In the genomic region with DNA sequence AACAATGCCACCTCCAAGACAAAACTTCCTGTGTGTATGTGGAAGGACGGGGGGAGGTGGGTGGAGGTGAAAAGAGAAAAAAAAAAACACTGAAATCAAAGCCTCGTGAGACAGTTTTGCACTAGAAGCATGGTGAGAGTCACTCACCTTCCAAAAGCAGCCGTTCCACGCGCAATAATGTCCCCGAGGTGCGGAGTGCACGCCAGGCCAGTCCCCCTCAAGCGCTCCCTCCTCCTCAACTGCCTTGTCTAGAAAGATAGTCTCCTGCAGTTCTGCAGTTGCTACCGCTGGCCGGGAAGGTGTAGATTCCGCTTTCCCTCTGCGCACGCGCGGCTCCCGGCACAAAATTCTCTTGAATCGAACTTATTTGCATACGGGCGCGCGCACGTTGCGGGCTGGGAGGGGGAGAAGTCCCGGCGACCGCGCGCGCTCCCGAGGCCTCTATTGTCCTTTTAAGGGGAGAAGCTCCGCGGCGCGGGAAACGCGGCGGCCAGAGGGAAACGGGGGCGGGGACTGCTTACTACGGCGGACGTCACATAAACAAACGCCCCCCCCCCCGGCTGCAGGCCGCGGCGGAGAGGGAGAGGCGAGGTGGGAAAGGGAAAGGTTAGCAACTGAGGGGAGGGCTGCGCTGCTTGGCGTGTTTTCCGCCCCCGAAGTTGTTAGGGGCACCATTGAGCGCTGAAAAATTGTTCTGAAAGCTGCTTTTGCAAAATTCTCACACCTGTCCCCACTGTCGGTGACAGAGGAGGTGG, we compare ENCODE assay signal across 1 cellular context.
TF ChIP-seq lines count a peak whose summit lies in the region.

A gene with protein sequence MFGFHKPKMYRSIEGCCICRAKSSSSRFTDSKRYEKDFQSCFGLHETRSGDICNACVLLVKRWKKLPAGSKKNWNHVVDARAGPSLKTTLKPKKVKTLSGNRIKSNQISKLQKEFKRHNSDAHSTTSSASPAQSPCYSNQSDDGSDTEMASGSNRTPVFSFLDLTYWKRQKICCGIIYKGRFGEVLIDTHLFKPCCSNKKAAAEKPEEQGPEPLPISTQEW (minus strand): TSS at position 274 of the 755 bp plus-strand sequence. CDS start 27,946 bp downstream, outside the sequence.

TF ChIP-seq in HepG2, 621 proteins besides CTCF, POLR2A, EP300 and RAD21 (continued from another document and continues in another):
- TF ChIP-seq, protein P1, sequence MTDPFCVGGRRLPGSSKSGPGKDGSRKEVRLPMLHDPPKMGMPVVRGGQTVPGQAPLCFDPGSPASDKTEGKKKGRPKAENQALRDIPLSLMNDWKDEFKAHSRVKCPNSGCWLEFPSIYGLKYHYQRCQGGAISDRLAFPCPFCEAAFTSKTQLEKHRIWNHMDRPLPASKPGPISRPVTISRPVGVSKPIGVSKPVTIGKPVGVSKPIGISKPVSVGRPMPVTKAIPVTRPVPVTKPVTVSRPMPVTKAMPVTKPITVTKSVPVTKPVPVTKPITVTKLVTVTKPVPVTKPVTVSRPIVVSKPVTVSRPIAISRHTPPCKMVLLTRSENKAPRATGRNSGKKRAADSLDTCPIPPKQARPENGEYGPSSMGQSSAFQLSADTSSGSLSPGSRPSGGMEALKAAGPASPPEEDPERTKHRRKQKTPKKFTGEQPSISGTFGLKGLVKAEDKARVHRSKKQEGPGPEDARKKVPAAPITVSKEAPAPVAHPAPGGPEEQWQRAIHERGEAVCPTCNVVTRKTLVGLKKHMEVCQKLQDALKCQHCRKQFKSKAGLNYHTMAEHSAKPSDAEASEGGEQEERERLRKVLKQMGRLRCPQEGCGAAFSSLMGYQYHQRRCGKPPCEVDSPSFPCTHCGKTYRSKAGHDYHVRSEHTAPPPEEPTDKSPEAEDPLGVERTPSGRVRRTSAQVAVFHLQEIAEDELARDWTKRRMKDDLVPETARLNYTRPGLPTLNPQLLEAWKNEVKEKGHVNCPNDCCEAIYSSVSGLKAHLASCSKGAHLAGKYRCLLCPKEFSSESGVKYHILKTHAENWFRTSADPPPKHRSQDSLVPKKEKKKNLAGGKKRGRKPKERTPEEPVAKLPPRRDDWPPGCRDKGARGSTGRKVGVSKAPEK (CRISPR knock-in tag; IDR thresholded peaks at IDR 0.05; ENCODE audit: borderline replicate concordance): no peak; the same call in 1 of the 2 replicates
- TF ChIP-seq MAZ (IDR thresholded peaks at IDR 0.05; ENCODE audit: borderline replicate concordance, low read depth, low read length) (peak; percentile 76), MAZ (CRISPR knock-in tag; IDR thresholded peaks at IDR 0.05; ENCODE audit: low read depth) (0 out of 2 replicates have a peak, but pooled peaks have one; percentile 1), MXI1 (IDR thresholded peaks at IDR 0.05; ENCODE audit: borderline replicate concordance, low read depth, low read length) (peak; percentile 66; the same call in 1 of the 3 replicates), HCFC1 (IDR thresholded peaks at IDR 0.05; ENCODE audit: low read depth, low read length) (peak; percentile 9; the same call in 1 of the 2 replicates), ASH2L (IDR thresholded peaks at IDR 0.05; ENCODE audit: insufficient read length, low read depth, low read length) (peak; percentile 76), ZSCAN31 (CRISPR knock-in tag; IDR thresholded peaks at IDR 0.05; ENCODE audit: low read depth) (0 out of 2 replicates have a peak, but pooled peaks have one; percentile 48), FOSL2 (CRISPR knock-in tag; IDR thresholded peaks at IDR 0.05) (0 out of 2 replicates have a peak, but pooled peaks have one; percentile 10), XRCC5 (optimal IDR thresholded peaks at IDR 0.05; ENCODE audit: low read length) (no peak), TSC22D2 (CRISPR knock-in tag; IDR thresholded peaks at IDR 0.05; ENCODE audit: borderline replicate concordance) (peak; percentile 63; the same call in 1 of the 2 replicates), POLR2G (IDR thresholded peaks at IDR 0.05; ENCODE audit: low read depth, low read length) (peak; percentile 95), ARNT2 (CRISPR knock-in tag; IDR thresholded peaks at IDR 0.05; ENCODE audit: low read depth) (no peak), IKZF1 (IDR thresholded peaks at IDR 0.05) (no peak), KDM2A (CRISPR knock-in tag; IDR thresholded peaks at IDR 0.05; ENCODE audit: borderline replicate concordance, low read depth) (peak; percentile 48; the same call in 1 of the 2 replicates), U2AF1 (optimal IDR thresholded peaks at IDR 0.05; ENCODE audit: low read depth, low read length) (peak; percentile 82), ZNF713 (CRISPR knock-in tag; IDR thresholded peaks at IDR 0.05) (no peak), MED13 (CRISPR knock-in tag; IDR thresholded peaks at IDR 0.05) (peak; percentile 45; the same call in 1 of the 2 replicates), SPEN (CRISPR knock-in tag; IDR thresholded peaks at IDR 0.05; ENCODE audit: low read depth) (peak; percentile 45; the same call in 1 of the 2 replicates), FOXM1 (CRISPR knock-in tag; IDR thresholded peaks at IDR 0.05) (no peak), NFYB (CRISPR knock-in tag; IDR thresholded peaks at IDR 0.05) (peak; percentile 28; the same call in 1 of the 2 replicates), RFXANK (CRISPR knock-in tag; IDR thresholded peaks at IDR 0.05) (0 out of 2 replicates have a peak, but pooled peaks have one; percentile 21)
- TF ChIP-seq, protein P2, sequence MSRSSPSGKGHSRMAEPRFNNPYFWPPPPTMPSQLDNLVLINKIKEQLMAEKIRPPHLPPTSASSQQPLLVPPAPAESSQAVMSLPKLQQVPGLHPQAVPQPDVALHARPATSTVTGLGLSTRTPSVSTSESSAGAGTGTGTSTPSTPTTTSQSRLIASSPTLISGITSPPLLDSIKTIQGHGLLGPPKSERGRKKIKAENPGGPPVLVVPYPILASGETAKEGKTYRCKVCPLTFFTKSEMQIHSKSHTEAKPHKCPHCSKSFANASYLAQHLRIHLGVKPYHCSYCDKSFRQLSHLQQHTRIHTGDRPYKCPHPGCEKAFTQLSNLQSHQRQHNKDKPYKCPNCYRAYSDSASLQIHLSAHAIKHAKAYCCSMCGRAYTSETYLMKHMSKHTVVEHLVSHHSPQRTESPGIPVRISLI (CRISPR knock-in tag; IDR thresholded peaks at IDR 0.05; ENCODE audit: borderline replicate concordance): peak; percentile 66; the same call in 1 of the 2 replicates
- TF ChIP-seq, protein P3, sequence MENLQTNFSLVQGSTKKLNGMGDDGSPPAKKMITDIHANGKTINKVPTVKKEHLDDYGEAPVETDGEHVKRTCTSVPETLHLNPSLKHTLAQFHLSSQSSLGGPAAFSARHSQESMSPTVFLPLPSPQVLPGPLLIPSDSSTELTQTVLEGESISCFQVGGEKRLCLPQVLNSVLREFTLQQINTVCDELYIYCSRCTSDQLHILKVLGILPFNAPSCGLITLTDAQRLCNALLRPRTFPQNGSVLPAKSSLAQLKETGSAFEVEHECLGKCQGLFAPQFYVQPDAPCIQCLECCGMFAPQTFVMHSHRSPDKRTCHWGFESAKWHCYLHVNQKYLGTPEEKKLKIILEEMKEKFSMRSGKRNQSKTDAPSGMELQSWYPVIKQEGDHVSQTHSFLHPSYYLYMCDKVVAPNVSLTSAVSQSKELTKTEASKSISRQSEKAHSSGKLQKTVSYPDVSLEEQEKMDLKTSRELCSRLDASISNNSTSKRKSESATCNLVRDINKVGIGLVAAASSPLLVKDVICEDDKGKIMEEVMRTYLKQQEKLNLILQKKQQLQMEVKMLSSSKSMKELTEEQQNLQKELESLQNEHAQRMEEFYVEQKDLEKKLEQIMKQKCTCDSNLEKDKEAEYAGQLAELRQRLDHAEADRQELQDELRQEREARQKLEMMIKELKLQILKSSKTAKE (CRISPR knock-in tag; IDR thresholded peaks at IDR 0.05; ENCODE audit: borderline replicate concordance): no peak
- TF ChIP-seq, protein P4, sequence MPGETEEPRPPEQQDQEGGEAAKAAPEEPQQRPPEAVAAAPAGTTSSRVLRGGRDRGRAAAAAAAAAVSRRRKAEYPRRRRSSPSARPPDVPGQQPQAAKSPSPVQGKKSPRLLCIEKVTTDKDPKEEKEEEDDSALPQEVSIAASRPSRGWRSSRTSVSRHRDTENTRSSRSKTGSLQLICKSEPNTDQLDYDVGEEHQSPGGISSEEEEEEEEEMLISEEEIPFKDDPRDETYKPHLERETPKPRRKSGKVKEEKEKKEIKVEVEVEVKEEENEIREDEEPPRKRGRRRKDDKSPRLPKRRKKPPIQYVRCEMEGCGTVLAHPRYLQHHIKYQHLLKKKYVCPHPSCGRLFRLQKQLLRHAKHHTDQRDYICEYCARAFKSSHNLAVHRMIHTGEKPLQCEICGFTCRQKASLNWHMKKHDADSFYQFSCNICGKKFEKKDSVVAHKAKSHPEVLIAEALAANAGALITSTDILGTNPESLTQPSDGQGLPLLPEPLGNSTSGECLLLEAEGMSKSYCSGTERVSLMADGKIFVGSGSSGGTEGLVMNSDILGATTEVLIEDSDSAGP (CRISPR knock-in tag; IDR thresholded peaks at IDR 0.05; ENCODE audit: borderline replicate concordance): peak; percentile 56; the same call in 1 of the 2 replicates
- TF ChIP-seq, protein P5, sequence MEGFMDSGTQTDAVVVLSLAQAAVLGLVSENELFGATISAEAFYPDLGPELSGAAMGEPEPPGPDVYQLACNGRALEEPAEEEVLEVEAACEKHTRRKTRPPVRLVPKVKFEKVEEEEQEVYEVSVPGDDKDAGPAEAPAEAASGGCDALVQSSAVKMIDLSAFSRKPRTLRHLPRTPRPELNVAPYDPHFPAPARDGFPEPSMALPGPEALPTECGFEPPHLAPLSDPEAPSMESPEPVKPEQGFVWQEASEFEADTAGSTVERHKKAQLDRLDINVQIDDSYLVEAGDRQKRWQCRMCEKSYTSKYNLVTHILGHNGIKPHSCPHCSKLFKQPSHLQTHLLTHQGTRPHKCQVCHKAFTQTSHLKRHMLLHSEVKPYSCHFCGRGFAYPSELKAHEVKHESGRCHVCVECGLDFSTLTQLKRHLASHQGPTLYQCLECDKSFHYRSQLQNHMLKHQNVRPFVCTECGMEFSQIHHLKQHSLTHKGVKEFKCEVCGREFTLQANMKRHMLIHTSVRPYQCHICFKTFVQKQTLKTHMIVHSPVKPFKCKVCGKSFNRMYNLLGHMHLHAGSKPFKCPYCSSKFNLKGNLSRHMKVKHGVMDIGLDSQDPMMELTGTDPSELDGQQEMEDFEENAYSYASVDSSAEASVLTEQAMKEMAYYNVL (CRISPR knock-in tag; IDR thresholded peaks at IDR 0.05; ENCODE audit: borderline replicate concordance): peak; percentile 46; the same call in 1 of the 2 replicates
- TF ChIP-seq, protein P6, sequence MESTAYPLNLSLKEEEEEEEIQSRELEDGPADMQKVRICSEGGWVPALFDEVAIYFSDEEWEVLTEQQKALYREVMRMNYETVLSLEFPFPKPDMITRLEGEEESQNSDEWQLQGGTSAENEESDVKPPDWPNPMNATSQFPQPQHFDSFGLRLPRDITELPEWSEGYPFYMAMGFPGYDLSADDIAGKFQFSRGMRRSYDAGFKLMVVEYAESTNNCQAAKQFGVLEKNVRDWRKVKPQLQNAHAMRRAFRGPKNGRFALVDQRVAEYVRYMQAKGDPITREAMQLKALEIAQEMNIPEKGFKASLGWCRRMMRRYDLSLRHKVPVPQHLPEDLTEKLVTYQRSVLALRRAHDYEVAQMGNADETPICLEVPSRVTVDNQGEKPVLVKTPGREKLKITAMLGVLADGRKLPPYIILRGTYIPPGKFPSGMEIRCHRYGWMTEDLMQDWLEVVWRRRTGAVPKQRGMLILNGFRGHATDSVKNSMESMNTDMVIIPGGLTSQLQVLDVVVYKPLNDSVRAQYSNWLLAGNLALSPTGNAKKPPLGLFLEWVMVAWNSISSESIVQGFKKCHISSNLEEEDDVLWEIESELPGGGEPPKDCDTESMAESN (CRISPR knock-in tag; conservative IDR thresholded peaks at IDR 0.05): no peak
- TF ChIP-seq, protein P7, sequence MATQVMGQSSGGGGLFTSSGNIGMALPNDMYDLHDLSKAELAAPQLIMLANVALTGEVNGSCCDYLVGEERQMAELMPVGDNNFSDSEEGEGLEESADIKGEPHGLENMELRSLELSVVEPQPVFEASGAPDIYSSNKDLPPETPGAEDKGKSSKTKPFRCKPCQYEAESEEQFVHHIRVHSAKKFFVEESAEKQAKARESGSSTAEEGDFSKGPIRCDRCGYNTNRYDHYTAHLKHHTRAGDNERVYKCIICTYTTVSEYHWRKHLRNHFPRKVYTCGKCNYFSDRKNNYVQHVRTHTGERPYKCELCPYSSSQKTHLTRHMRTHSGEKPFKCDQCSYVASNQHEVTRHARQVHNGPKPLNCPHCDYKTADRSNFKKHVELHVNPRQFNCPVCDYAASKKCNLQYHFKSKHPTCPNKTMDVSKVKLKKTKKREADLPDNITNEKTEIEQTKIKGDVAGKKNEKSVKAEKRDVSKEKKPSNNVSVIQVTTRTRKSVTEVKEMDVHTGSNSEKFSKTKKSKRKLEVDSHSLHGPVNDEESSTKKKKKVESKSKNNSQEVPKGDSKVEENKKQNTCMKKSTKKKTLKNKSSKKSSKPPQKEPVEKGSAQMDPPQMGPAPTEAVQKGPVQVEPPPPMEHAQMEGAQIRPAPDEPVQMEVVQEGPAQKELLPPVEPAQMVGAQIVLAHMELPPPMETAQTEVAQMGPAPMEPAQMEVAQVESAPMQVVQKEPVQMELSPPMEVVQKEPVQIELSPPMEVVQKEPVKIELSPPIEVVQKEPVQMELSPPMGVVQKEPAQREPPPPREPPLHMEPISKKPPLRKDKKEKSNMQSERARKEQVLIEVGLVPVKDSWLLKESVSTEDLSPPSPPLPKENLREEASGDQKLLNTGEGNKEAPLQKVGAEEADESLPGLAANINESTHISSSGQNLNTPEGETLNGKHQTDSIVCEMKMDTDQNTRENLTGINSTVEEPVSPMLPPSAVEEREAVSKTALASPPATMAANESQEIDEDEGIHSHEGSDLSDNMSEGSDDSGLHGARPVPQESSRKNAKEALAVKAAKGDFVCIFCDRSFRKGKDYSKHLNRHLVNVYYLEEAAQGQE (IDR thresholded peaks at IDR 0.05; ENCODE audit: borderline replicate concordance in 1 of 2, low read depth in 1 of 2, low read length in 2 of 2): peak in 1 of 2 experiments; percentile 59; a peak in 1 of 4 replicates
- TF ChIP-seq, protein P8, sequence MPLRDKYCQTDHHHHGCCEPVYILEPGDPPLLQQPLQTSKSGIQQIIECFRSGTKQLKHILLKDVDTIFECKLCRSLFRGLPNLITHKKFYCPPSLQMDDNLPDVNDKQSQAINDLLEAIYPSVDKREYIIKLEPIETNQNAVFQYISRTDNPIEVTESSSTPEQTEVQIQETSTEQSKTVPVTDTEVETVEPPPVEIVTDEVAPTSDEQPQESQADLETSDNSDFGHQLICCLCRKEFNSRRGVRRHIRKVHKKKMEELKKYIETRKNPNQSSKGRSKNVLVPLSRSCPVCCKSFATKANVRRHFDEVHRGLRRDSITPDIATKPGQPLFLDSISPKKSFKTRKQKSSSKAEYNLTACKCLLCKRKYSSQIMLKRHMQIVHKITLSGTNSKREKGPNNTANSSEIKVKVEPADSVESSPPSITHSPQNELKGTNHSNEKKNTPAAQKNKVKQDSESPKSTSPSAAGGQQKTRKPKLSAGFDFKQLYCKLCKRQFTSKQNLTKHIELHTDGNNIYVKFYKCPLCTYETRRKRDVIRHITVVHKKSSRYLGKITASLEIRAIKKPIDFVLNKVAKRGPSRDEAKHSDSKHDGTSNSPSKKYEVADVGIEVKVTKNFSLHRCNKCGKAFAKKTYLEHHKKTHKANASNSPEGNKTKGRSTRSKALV (CRISPR knock-in tag; IDR thresholded peaks at IDR 0.05): peak; percentile 26; the same call in 1 of the 2 replicates
- TF ChIP-seq, protein P9, sequence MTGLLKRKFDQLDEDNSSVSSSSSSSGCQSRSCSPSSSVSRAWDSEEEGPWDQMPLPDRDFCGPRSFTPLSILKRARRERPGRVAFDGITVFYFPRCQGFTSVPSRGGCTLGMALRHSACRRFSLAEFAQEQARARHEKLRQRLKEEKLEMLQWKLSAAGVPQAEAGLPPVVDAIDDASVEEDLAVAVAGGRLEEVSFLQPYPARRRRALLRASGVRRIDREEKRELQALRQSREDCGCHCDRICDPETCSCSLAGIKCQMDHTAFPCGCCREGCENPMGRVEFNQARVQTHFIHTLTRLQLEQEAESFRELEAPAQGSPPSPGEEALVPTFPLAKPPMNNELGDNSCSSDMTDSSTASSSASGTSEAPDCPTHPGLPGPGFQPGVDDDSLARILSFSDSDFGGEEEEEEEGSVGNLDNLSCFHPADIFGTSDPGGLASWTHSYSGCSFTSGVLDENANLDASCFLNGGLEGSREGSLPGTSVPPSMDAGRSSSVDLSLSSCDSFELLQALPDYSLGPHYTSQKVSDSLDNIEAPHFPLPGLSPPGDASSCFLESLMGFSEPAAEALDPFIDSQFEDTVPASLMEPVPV (CRISPR knock-in tag; IDR thresholded peaks at IDR 0.05): no peak
